ENCODE assay signal across 19 cellular contexts in genomic region chr22:21104126-21104691, GRCh38. TPM values are rescaled to one million over a fixed set of nuclear protein-coding genes. Genes with fewer than 3 reads are reported as not detected.
"Had no signal": no experiment of that assay in that cellular context is flagged by ENCODE, and none has a peak within 500 bp of the region (broad histone marks: within the 10 kb centered on the region; RNA-seq: fewer than 3 reads in every experiment).

No MANE protein-coding gene starts in this region.

- H3K36me3 ChIP-seq: colonic mucosa, gastrocnemius medialis, right lobe of liver, transverse colon had no signal

- H3K4me3 ChIP-seq: colonic mucosa, gastrocnemius medialis, lung, psoas muscle, right lobe of liver, transverse colon had no signal

- H3K27me3 ChIP-seq: colonic mucosa, right lobe of liver had no signal

- H3K4me3 Mint-ChIP-seq: activated CD8-positive, alpha-beta T cell treated with anti-CD3 and anti-CD28 coated beads, Interleukin-2, amount 10 ng/mL, durations not matched to agents 7 days and 5 days; naive thymus-derived CD8-positive, alpha-beta T cell; stimulated activated memory B cell treated with anti-CD40 and anti-IgM and Interleukin-4, amounts not matched to agents 10 μg/mL and 1 μg/mL and 100 μg/mL, for 72 hours; WTC11 had no signal

- H3K9me3 ChIP-seq: colonic mucosa, gastrocnemius medialis, psoas muscle, right lobe of liver, transverse colon had no signal

- DNase-seq: activated CD4-positive, alpha-beta T cell treated with anti-CD3 and anti-CD28 coated beads for 48 hours; activated CD8-positive, alpha-beta memory T cell treated with anti-CD3 and anti-CD28 coated beads, Interleukin-2, amount 50 U/mL, for 48 hours; activated CD8-positive, alpha-beta T cell treated with anti-CD3 and anti-CD28 coated beads, Interleukin-2, amount 10 ng/mL, durations not matched to agents 7 days and 5 days; activated naive CD4-positive, alpha-beta T cell; aorta; colonic mucosa; gastrocnemius medialis; hippocampal formation; naive thymus-derived CD8-positive, alpha-beta T cell; nucleus accumbens; psoas muscle; right lobe of liver; transverse colon had no signal

- H3K27ac ChIP-seq: colonic mucosa, gastrocnemius medialis, psoas muscle, right lobe of liver, transverse colon had no signal

- H3K27ac Mint-ChIP-seq: activated CD8-positive, alpha-beta T cell treated with anti-CD3 and anti-CD28 coated beads, Interleukin-2, amount 10 ng/mL, durations not matched to agents 7 days and 5 days; naive thymus-derived CD8-positive, alpha-beta T cell; stimulated activated memory B cell treated with anti-CD40 and anti-IgM and Interleukin-4, amounts not matched to agents 10 μg/mL and 1 μg/mL and 100 μg/mL, for 72 hours; WTC11 had no signal

- H3K4me1 ChIP-seq: gastrocnemius medialis, psoas muscle, transverse colon had no signal

- H3K36me3 Mint-ChIP-seq: stimulated activated memory B cell treated with anti-CD40 and anti-IgM and Interleukin-4, amounts not matched to agents 10 μg/mL and 1 μg/mL and 100 μg/mL, for 72 hours; WTC11 had no signal

- H3K9me3 Mint-ChIP-seq: naive thymus-derived CD8-positive, alpha-beta T cell; stimulated activated memory B cell treated with anti-CD40 and anti-IgM and Interleukin-4, amounts not matched to agents 10 μg/mL and 1 μg/mL and 100 μg/mL, for 72 hours; WTC11 had no signal

RNA-seq across cellular contexts. Expression of gene LRRC74B, which starts 58.5 kb away (rescaled TPM):
- total RNA-seq: activated CD8-positive, alpha-beta T cell treated with anti-CD3 and anti-CD28 coated beads, Interleukin-2, amount 10 ng/mL, durations not matched to agents 7 days and 5 days; aorta; colonic mucosa; endothelial cell of umbilical vein; gastrocnemius medialis; mononuclear cell; right lobe of liver; subcutaneous adipose tissue; transverse colon; WTC11 had no signal
- polyA plus RNA-seq: endothelial cell of umbilical vein; naive thymus-derived CD8-positive, alpha-beta T cell had no signal
